Comparison of ENCODE assay signal across 8 cellular contexts in genomic region chr9:2764371-2764770, GRCh38. TPM values are rescaled to one million over a fixed set of nuclear protein-coding genes. Genes with fewer than 3 reads are reported as not detected.
A peak's percentile ranks its signal among the peaks of the same experiment; 100 is the strongest.
DNase-seq lines count a peak whose midpoint lies in the region; ATAC-seq lines count a peak whose summit lies in the region.

No MANE protein-coding gene starts in this region.

- DNase-seq in SIG-M5 (lab: John Stamatoyannopoulos, UW) (peak; percentile 24), medulla oblongata (ENCODE audit: extremely low spot score) (peak; percentile 5), NCI-H1417 (lab: John Stamatoyannopoulos, UW) (no peak), Ammon's horn (ENCODE audit: low spot score) (no peak), mesenteric fat pad (ENCODE audit: low spot score) (no peak), Right ventricle myocardium inferior (ENCODE audit: missing footprints) (no peak)

- intact Hi-C loops in Right ventricle myocardium inferior (cut with DNase I), result no loop called here

- peak; percentile 81 for ATAC-seq in GM18511 (IDR thresholded peaks at IDR 0.05; ENCODE audit: unreplicated experiment)
- peak; percentile 68 for ATAC-seq in HG02588 (IDR thresholded peaks at IDR 0.05; ENCODE audit: unreplicated experiment)
- no peak for ATAC-seq in Right ventricle myocardium inferior

RNA-seq across cellular contexts. Expression of gene KCNV2, which starts 47.1 kb away (rescaled TPM):
- total RNA-seq in mesenteric fat pad (not detected), Right ventricle myocardium inferior (not detected)

Comparison
In these comparisons a context has a peak if more than half of its experiments do, and no peak if none do; other contexts are left out.
1. DNase-seq: peak in SIG-M5 (single experiment) and medulla oblongata (single experiment); none in NCI-H1417 (0 of 3), Ammon's horn (single experiment), mesenteric fat pad (single experiment) and Right ventricle myocardium inferior (single experiment).